12 cellular contexts compared by ENCODE assay signal in genomic region chr1:171739646-171740045, GRCh38. TPM values are rescaled to one million over a fixed set of nuclear protein-coding genes. Genes with fewer than 3 reads are reported as not detected.
A peak's percentile ranks its signal among the peaks of the same experiment; 100 is the strongest.
DNase-seq lines count a peak whose midpoint lies in the region; ATAC-seq, FAIRE-seq and TF ChIP-seq lines count a peak whose summit lies in the region.
"Had no signal": no experiment of that assay in that cellular context is flagged by ENCODE, and none has a peak within 500 bp of the region (broad histone marks: within the 10 kb centered on the region; RNA-seq: fewer than 3 reads in every experiment).

No MANE protein-coding gene starts in this region.

- H2AFZ ChIP-seq in PC-3 (ENCODE audit: low read length) = no peak overlapping the region

- H3K27me3 Mint-ChIP-seq in natural killer cell (ENCODE audit: low read depth in 2 of 2) = no peaks in the 10 kb centered on the region
- H3K27me3 Mint-ChIP-seq: stimulated activated naive B cell treated with anti-CD40 and anti-IgM and Interleukin-4, amounts not matched to agents 10 μg/mL and 1 μg/mL and 100 μg/mL, for 72 hours had no signal

- H3K27me3 ChIP-seq in PC-3 (ENCODE audit: low read length) (no peaks in the 10 kb centered on the region), bronchial epithelial cell (ENCODE audit: control insufficient read depth, insufficient read depth, low read length) (no peaks in the 10 kb centered on the region)
- H3K27me3 ChIP-seq: MG63 had no signal

- no peak overlapping the region for H3K27ac ChIP-seq in PC-3 (ENCODE audit: low read length)
- H3K27ac ChIP-seq in substantia nigra (ENCODE audit: low read depth, low read length, poor library complexity, severe bottlenecking) = no peak overlapping the region

- FAIRE-seq in D721Med (lab: Jason Lieb, UNC) (peak; percentile 63), bronchial epithelial cell (lab: Jason Lieb, UNC) (no peak)
- FAIRE-seq: G401.6 had no signal

- peaks cover 29% of the 10 kb centered on the region for H3K79me2 ChIP-seq in PC-3 (ENCODE audit: low read length)

- peaks cover 10% of the 10 kb centered on the region for H3F3A ChIP-seq in PC-3 (ENCODE audit: low read length, unreplicated experiment)

- H3K4me3 Mint-ChIP-seq in natural killer cell = peak overlapping the region; percentile 45
- H3K4me3 Mint-ChIP-seq: stimulated activated naive B cell treated with anti-CD40 and anti-IgM and Interleukin-4, amounts not matched to agents 10 μg/mL and 1 μg/mL and 100 μg/mL, for 72 hours had no signal

- no peak overlapping the region for H3K9ac ChIP-seq in PC-3 (ENCODE audit: low read length)

- BruUV-seq in PC-3 (replicated peaks; lab: Mats Ljungman, UMichigan) = no TSS peak

- TF ChIP-seq CTCF in D721Med (IDR thresholded peaks at IDR 0.05; ENCODE audit: insufficient read depth, missing control alignments) (no peak), PC-3 (conservative IDR thresholded peaks at IDR 0.05; ENCODE audit: low read depth, low read length) (no peak), bronchial epithelial cell (IDR thresholded peaks at IDR 0.05; ENCODE audit: insufficient read depth, low read length, severe bottlenecking) (no peak), natural killer cell (IDR thresholded peaks at IDR 0.05) (no peak)

- DNase-seq in D721Med (ENCODE audit: insufficient read length, low spot score) (no peak), PC-3 (peak; percentile 69), bronchial epithelial cell (ENCODE audit: low read depth) (peak; percentile 50), natural killer cell (no peak), substantia nigra (lab: John Stamatoyannopoulos, UW) (no peak), pons (ENCODE audit: low spot score) (no peak)
- DNase-seq: MG63; NCI-H524; stimulated activated CD4-positive, alpha-beta T cell treated with anti-CD3 and anti-CD28 coated beads, Interleukin-15, amount 100 ng/mL, for 24 hours; stimulated activated naive B cell treated with anti-CD40 and anti-IgM and Interleukin-4, amounts not matched to agents 10 μg/mL and 1 μg/mL and 100 μg/mL, for 72 hours had no signal

- CTCF ChIA-PET in PC-3 (lab: Charles Lee) = interaction anchor here (0.5 to 2.4 kb wide), 5 partner anchors 61 to 95 kb away, joined by 3 to 10 read pairs (median 4); no protein-coding TSS in a partner anchor

- peak overlapping the region; percentile 96 to 100 for H3K27ac Mint-ChIP-seq in natural killer cell
- H3K27ac Mint-ChIP-seq: stimulated activated naive B cell treated with anti-CD40 and anti-IgM and Interleukin-4, amounts not matched to agents 10 μg/mL and 1 μg/mL and 100 μg/mL, for 72 hours had no signal

- no peaks in the 10 kb centered on the region for H3K9me3 Mint-ChIP-seq in natural killer cell
- H3K9me3 Mint-ChIP-seq: stimulated activated naive B cell treated with anti-CD40 and anti-IgM and Interleukin-4, amounts not matched to agents 10 μg/mL and 1 μg/mL and 100 μg/mL, for 72 hours had no signal

- H3K4me3 ChIP-seq in PC-3 (ENCODE audit: low read length) (peak overlapping the region; percentile 75; the same call in 1 of the 2 replicates), bronchial epithelial cell (ENCODE audit: low read depth, low read length) (no peak overlapping the region)

- peaks cover 7% of the 10 kb centered on the region for H3K36me3 Mint-ChIP-seq in natural killer cell

- H3K9me2 ChIP-seq in PC-3 (replicated peaks; ENCODE audit: low read length) = no peaks in the 10 kb centered on the region

- peaks cover 40% of the 10 kb centered on the region for H3K4me1 ChIP-seq in PC-3 (ENCODE audit: insufficient read depth, low read length)

- POLR2A ChIA-PET in PC-3 (lab: Charles Lee; ENCODE audit: unreplicated experiment) = interaction anchor here (0.6 to 0.7 kb wide), 2 partner anchors 11 to 426 kb away, joined by 3 to 5 read pairs; partner anchors contain the start of gene FMO4

- H3K4me1 Mint-ChIP-seq in natural killer cell = peaks cover 60 to 65% of the 10 kb centered on the region in 2 donors

- H3K9me3 ChIP-seq in PC-3 (ENCODE audit: low read length) = no peaks in the 10 kb centered on the region
- H3K9me3 ChIP-seq: MG63 had no signal

- intact Hi-C loops in PC-3 (cut with micrococcal nuclease) (no loop called here), natural killer cell (cut with micrococcal nuclease) (loop anchor here (2.0 to 5.0 kb wide), 2 partner anchors 85 to 793 kb away; partner anchors contain the start of gene SUCO)

- H4K20me1 ChIP-seq in PC-3 (ENCODE audit: low read length) = no peaks in the 10 kb centered on the region

- ATAC-seq in PC-3 = no peak
- no peak for ATAC-seq in natural killer cell
- ATAC-seq in HG02870 (IDR thresholded peaks at IDR 0.05; ENCODE audit: unreplicated experiment) = no peak
- ATAC-seq: stimulated activated naive B cell treated with anti-CD40 and anti-IgM and Interleukin-4, amounts not matched to agents 10 μg/mL and 1 μg/mL and 100 μg/mL, for 72 hours had no signal

- H3K4me2 ChIP-seq in PC-3 (ENCODE audit: low read length) = peak overlapping the region; percentile 78

- H3K36me3 ChIP-seq in PC-3 (ENCODE audit: low read depth, low read length) (peaks cover 12% of the 10 kb centered on the region; the same call in 1 of the 2 replicates), bronchial epithelial cell (ENCODE audit: control insufficient read depth, insufficient read depth, low read length) (peaks cover 3% of the 10 kb centered on the region)

RNA-seq across cellular contexts. Expression of gene VAMP4, which starts 2.2 kb away (rescaled TPM):
- 5.2 and 7.2 TPM in 2 replicates for total RNA-seq in PC-3 (2014; rRNA removed)
- 5.0 and 5.8 TPM in 2 replicates for total RNA-seq in bronchial epithelial cell
- total RNA-seq in natural killer cell = 10 to 100 TPM; 17.5 to 24.2 (median 20.7) TPM

RNA-seq across cellular contexts. Expression of gene METTL13, which starts 41.8 kb away (rescaled TPM):
- total RNA-seq in PC-3 (2014; rRNA removed) = 115 and 138 TPM in 2 replicates
- total RNA-seq in bronchial epithelial cell = 28.3 and 30.8 TPM in 2 replicates
- total RNA-seq in natural killer cell = 10 to 100 TPM; 12.1 to 23.3 (median 18.2) TPM

Comparison
In these comparisons a context has a peak if more than half of its experiments do, and no peak if none do; other contexts are left out.
1. DNase-seq: peak in PC-3 (single experiment) and bronchial epithelial cell (single experiment); none in D721Med (single experiment), natural killer cell (single experiment), substantia nigra (0 of 49) and pons (single experiment).